ENCODE assay signal across 8 cellular contexts in genomic region chr12:47207829-47208248, GRCh38.
DNase-seq lines count a peak whose midpoint lies in the region; ATAC-seq lines count a peak whose summit lies in the region.

No MANE protein-coding gene starts in this region.

- peaks cover 80% of the 10 kb centered on the region for H3K36me3 Mint-ChIP-seq in activated CD8-positive, alpha-beta T cell treated with anti-CD3 and anti-CD28 coated beads, Interleukin-2, amount 10 ng/mL, durations not matched to agents 7 days and 5 days (ENCODE audit: low read depth)

- CTCF ChIA-PET in activated CD8-positive, alpha-beta T cell treated with anti-CD3 and anti-CD28 coated beads, Interleukin-2, amount 10 ng/mL, durations not matched to agents 7 days and 5 days (lab: Charles Lee): interaction anchor here (0.8 to 6.1 kb wide), 20 partner anchors 9 to 204 kb away, joined by 3 to 56 read pairs (median 6); partner anchors contain the start of genes AMIGO2 and PCED1B

- no peaks in the 10 kb centered on the region for H3K27me3 Mint-ChIP-seq in activated CD8-positive, alpha-beta T cell treated with anti-CD3 and anti-CD28 coated beads, Interleukin-2, amount 10 ng/mL, durations not matched to agents 7 days and 5 days (ENCODE audit: low read depth)

- ATAC-seq in GM19351 (IDR thresholded peaks at IDR 0.05; ENCODE audit: unreplicated experiment) (peak; percentile 86), HG03196 (IDR thresholded peaks at IDR 0.05; ENCODE audit: unreplicated experiment) (peak; percentile 68)
- peak; percentile 34 for ATAC-seq in activated CD8-positive, alpha-beta T cell treated with anti-CD3 and anti-CD28 coated beads, Interleukin-2, amount 10 ng/mL, durations not matched to agents 7 days and 5 days

- H3K27ac Mint-ChIP-seq in activated CD8-positive, alpha-beta T cell treated with anti-CD3 and anti-CD28 coated beads, Interleukin-2, amount 10 ng/mL, durations not matched to agents 7 days and 5 days: peak overlapping the region; percentile 91

- H3K4me1 Mint-ChIP-seq in activated CD8-positive, alpha-beta T cell treated with anti-CD3 and anti-CD28 coated beads, Interleukin-2, amount 10 ng/mL, durations not matched to agents 7 days and 5 days (ENCODE audit: low read depth): peaks cover 77% of the 10 kb centered on the region

- 0 out of 2 replicates have a peak, but pooled peaks cover 4% of the 10 kb centered on the region for H3K9me3 ChIP-seq in BLaER1

- no peaks in the 10 kb centered on the region for H3K27me3 ChIP-seq in BLaER1

- no peaks in the 10 kb centered on the region for H3K9me3 Mint-ChIP-seq in activated CD8-positive, alpha-beta T cell treated with anti-CD3 and anti-CD28 coated beads, Interleukin-2, amount 10 ng/mL, durations not matched to agents 7 days and 5 days (ENCODE audit: insufficient read depth)

- H3K4me2 ChIP-seq in BLaER1: peak overlapping the region; percentile 89

- H3K4me3 ChIP-seq in BLaER1: 0 out of 2 replicates have a peak overlapping the region, but pooled peaks have one; percentile 29

- POLR2A ChIA-PET in activated CD8-positive, alpha-beta T cell treated with anti-CD3 and anti-CD28 coated beads, Interleukin-2, amount 10 ng/mL, durations not matched to agents 7 days and 5 days (lab: Charles Lee): interaction anchor here (0.7 to 5.4 kb wide), 13 partner anchors 8 to 189 kb away, joined by 3 to 104 read pairs (median 6); partner anchors contain the start of genes AMIGO2 and PCED1B

- no peak for DNase-seq in activated CD8-positive, alpha-beta T cell treated with anti-CD3 and anti-CD28 coated beads, Interleukin-2, amount 10 ng/mL, durations not matched to agents 7 days and 5 days
- no peak for DNase-seq in substantia nigra (lab: John Stamatoyannopoulos, UW)
- no peak for DNase-seq in middle frontal gyrus (ENCODE audit: extremely low spot score, low spot score)
- no peak for DNase-seq in NK-92 treated with Interleukin-12 subunit alpha and Interleukin-12 subunit beta, amount 100 ng/mL, for 24 hours (lab: John Stamatoyannopoulos, UW)
- no peak for DNase-seq in UCSD-AML1 (lab: John Stamatoyannopoulos, UW; ENCODE audit: unreplicated experiment)

- no peaks in the 10 kb centered on the region for H4K20me1 ChIP-seq in BLaER1

- H3K4me1 ChIP-seq in BLaER1: peaks cover 54% of the 10 kb centered on the region

- H3K4me3 Mint-ChIP-seq in activated CD8-positive, alpha-beta T cell treated with anti-CD3 and anti-CD28 coated beads, Interleukin-2, amount 10 ng/mL, durations not matched to agents 7 days and 5 days: peak overlapping the region; percentile 83

- H3K36me3 ChIP-seq in BLaER1: peaks cover 34% of the 10 kb centered on the region

- H3K9ac ChIP-seq in BLaER1: peak overlapping the region; percentile 43; the same call in 1 of the 2 replicates

- peak overlapping the region; percentile 84 for H3K27ac ChIP-seq in BLaER1
- no peak overlapping the region for H3K27ac ChIP-seq in substantia nigra (ENCODE audit: low read depth, low read length, poor library complexity, severe bottlenecking)

Comparison
In these comparisons a context has a peak if more than half of its experiments do, and no peak if none do; other contexts are left out.
1. ATAC-seq: peak in every context shown above with its lines; median percentile 86 in GM19351; 68 in HG03196; 34 in activated CD8-positive, alpha-beta T cell treated with anti-CD3 and anti-CD28 coated beads, Interleukin-2, amount 10 ng/mL, durations not matched to agents 7 days and 5 days.